In genomic region chr6:26270121-26270861, GRCh38 we compare ENCODE assay signal across 3 cellular contexts.
TF ChIP-seq lines count a peak whose summit lies in the region.

No MANE protein-coding gene starts in this region.

TF ChIP-seq in IMR-90, 13 proteins besides CTCF, POLR2A, EP300 and RAD21:
- TF ChIP-seq, protein P1, sequence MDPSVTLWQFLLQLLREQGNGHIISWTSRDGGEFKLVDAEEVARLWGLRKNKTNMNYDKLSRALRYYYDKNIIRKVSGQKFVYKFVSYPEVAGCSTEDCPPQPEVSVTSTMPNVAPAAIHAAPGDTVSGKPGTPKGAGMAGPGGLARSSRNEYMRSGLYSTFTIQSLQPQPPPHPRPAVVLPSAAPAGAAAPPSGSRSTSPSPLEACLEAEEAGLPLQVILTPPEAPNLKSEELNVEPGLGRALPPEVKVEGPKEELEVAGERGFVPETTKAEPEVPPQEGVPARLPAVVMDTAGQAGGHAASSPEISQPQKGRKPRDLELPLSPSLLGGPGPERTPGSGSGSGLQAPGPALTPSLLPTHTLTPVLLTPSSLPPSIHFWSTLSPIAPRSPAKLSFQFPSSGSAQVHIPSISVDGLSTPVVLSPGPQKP (IDR thresholded peaks at IDR 0.05; ENCODE audit: borderline replicate concordance, low read depth, low read length): no peak
- TF ChIP-seq RCOR1 (IDR thresholded peaks at IDR 0.05; ENCODE audit: insufficient replicate concordance, low read length) (no peak), BHLHE40 (IDR thresholded peaks at IDR 0.05; ENCODE audit: low read depth, low read length) (no peak), SMC3 (IDR thresholded peaks at IDR 0.05; ENCODE audit: low read depth, low read length) (no peak), FOS (IDR thresholded peaks at IDR 0.05; ENCODE audit: low read depth, low read length) (no peak), MAFK (IDR thresholded peaks at IDR 0.05; ENCODE audit: low read depth, low read length) (no peak), MAZ (IDR thresholded peaks at IDR 0.05; ENCODE audit: borderline replicate concordance, low read depth, low read length) (no peak), NFE2L2 (IDR thresholded peaks at IDR 0.05; ENCODE audit: low read depth, low read length) (no peak), RFX5 (IDR thresholded peaks at IDR 0.05; ENCODE audit: low read depth, low read length) (no peak), CEBPB (IDR thresholded peaks at IDR 0.05; ENCODE audit: low read depth, low read length) (no peak), USF2 (IDR thresholded peaks at IDR 0.05; ENCODE audit: low read depth, low read length) (no peak), MXI1 (IDR thresholded peaks at IDR 0.05; ENCODE audit: borderline replicate concordance, low read depth, low read length) (no peak), CHD1 (IDR thresholded peaks at IDR 0.05; ENCODE audit: low read depth, low read length) (no peak)

TF ChIP-seq in WTC11, 78 proteins besides CTCF, POLR2A, EP300 and RAD21 (continues in another document):
- TF ChIP-seq ERG (CRISPR knock-in tag; IDR thresholded peaks at IDR 0.05) (peak; percentile 94), ZNF416 (CRISPR knock-in tag; IDR thresholded peaks at IDR 0.05) (peak; percentile 53; the same call in 1 of the 2 replicates), PRRX2 (CRISPR knock-in tag; IDR thresholded peaks at IDR 0.05) (peak; percentile 95), FOXP1 (CRISPR knock-in tag; IDR thresholded peaks at IDR 0.05; ENCODE audit: borderline replicate concordance) (no peak), PRDM15 (CRISPR knock-in tag; IDR thresholded peaks at IDR 0.05) (no peak), ZBTB21 (CRISPR knock-in tag; IDR thresholded peaks at IDR 0.05; ENCODE audit: borderline replicate concordance) (no peak), ZNF671 (CRISPR knock-in tag; IDR thresholded peaks at IDR 0.05) (peak; percentile 90), NFATC4 (CRISPR knock-in tag; IDR thresholded peaks at IDR 0.05) (peak; percentile 94), NR1H2 (CRISPR knock-in tag; IDR thresholded peaks at IDR 0.05) (no peak)
- TF ChIP-seq, protein P2, sequence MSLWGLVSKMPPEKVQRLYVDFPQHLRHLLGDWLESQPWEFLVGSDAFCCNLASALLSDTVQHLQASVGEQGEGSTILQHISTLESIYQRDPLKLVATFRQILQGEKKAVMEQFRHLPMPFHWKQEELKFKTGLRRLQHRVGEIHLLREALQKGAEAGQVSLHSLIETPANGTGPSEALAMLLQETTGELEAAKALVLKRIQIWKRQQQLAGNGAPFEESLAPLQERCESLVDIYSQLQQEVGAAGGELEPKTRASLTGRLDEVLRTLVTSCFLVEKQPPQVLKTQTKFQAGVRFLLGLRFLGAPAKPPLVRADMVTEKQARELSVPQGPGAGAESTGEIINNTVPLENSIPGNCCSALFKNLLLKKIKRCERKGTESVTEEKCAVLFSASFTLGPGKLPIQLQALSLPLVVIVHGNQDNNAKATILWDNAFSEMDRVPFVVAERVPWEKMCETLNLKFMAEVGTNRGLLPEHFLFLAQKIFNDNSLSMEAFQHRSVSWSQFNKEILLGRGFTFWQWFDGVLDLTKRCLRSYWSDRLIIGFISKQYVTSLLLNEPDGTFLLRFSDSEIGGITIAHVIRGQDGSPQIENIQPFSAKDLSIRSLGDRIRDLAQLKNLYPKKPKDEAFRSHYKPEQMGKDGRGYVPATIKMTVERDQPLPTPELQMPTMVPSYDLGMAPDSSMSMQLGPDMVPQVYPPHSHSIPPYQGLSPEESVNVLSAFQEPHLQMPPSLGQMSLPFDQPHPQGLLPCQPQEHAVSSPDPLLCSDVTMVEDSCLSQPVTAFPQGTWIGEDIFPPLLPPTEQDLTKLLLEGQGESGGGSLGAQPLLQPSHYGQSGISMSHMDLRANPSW (CRISPR knock-in tag; conservative IDR thresholded peaks at IDR 0.05; ENCODE audit: low read depth): no peak
- TF ChIP-seq, protein P3, sequence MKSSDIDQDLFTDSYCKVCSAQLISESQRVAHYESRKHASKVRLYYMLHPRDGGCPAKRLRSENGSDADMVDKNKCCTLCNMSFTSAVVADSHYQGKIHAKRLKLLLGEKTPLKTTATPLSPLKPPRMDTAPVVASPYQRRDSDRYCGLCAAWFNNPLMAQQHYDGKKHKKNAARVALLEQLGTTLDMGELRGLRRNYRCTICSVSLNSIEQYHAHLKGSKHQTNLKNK (CRISPR knock-in tag; IDR thresholded peaks at IDR 0.05): no peak

TF ChIP-seq in HEK293T, 16 proteins besides CTCF, POLR2A, EP300 and RAD21 (continued from another document):
- no peak for TF ChIP-seq SP1 (IDR thresholded peaks at IDR 0.05)
- TF ChIP-seq L3MBTL2 (conservative IDR thresholded peaks at IDR 0.05): no peak
- no peak for TF ChIP-seq HDGF (IDR thresholded peaks at IDR 0.05; ENCODE audit: borderline replicate concordance)
- TF ChIP-seq LEF1 (IDR thresholded peaks at IDR 0.05; ENCODE audit: borderline replicate concordance): no peak
- TF ChIP-seq NFRKB (IDR thresholded peaks at IDR 0.05): no peak
- TF ChIP-seq ELF4 (IDR thresholded peaks at IDR 0.05): no peak
- no peak for TF ChIP-seq ARNT (IDR thresholded peaks at IDR 0.05)
TF ChIP-seq in HEK293T: peak in this region for 0.
